In the genomic region with DNA sequence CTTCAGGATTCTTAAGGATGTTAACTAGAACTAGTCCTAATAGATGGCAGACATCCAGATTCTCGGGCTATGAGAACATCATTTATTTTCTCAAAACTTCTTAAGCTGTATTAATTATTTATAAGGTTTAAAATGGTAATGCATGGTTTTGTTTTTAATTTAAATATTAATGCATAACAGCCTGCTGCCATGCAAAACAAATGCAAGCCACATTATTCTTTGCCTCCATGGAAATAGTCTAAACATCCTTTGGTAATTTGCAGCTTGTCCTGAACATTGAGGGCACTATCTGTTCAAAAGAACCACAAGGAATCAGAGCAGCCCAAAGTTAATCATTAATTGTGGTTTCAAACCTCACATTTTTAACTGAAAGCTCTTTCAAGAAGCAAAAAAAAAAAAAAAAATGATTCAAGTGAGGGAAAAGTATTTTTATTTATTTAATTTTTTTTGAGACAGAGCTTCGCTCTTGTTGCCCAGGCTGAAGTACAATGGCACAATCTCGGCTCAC, we compare ENCODE assay signal across 2 cellular contexts.
A peak's percentile ranks its signal among the peaks of the same experiment; 100 is the strongest.
TF ChIP-seq lines count a peak whose summit lies in the region.

No MANE protein-coding gene starts in this region.

TF ChIP-seq in HepG2, 621 proteins besides CTCF, POLR2A, EP300 and RAD21 (continued from another document):
- TF ChIP-seq, protein P1, sequence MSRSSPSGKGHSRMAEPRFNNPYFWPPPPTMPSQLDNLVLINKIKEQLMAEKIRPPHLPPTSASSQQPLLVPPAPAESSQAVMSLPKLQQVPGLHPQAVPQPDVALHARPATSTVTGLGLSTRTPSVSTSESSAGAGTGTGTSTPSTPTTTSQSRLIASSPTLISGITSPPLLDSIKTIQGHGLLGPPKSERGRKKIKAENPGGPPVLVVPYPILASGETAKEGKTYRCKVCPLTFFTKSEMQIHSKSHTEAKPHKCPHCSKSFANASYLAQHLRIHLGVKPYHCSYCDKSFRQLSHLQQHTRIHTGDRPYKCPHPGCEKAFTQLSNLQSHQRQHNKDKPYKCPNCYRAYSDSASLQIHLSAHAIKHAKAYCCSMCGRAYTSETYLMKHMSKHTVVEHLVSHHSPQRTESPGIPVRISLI (CRISPR knock-in tag; IDR thresholded peaks at IDR 0.05; ENCODE audit: borderline replicate concordance): peak; percentile 66; the same call in 1 of the 2 replicates
- TF ChIP-seq EZH2 (conservative IDR thresholded peaks at IDR 0.05; ENCODE audit: low read depth, low read length) (no peak), HNRNPUL1 (IDR thresholded peaks at IDR 0.05; ENCODE audit: low read depth, low read length) (0 out of 2 replicates have a peak, but pooled peaks have one; percentile 67), ZNF563 (CRISPR knock-in tag; IDR thresholded peaks at IDR 0.05) (no peak)
- TF ChIP-seq, protein P2, sequence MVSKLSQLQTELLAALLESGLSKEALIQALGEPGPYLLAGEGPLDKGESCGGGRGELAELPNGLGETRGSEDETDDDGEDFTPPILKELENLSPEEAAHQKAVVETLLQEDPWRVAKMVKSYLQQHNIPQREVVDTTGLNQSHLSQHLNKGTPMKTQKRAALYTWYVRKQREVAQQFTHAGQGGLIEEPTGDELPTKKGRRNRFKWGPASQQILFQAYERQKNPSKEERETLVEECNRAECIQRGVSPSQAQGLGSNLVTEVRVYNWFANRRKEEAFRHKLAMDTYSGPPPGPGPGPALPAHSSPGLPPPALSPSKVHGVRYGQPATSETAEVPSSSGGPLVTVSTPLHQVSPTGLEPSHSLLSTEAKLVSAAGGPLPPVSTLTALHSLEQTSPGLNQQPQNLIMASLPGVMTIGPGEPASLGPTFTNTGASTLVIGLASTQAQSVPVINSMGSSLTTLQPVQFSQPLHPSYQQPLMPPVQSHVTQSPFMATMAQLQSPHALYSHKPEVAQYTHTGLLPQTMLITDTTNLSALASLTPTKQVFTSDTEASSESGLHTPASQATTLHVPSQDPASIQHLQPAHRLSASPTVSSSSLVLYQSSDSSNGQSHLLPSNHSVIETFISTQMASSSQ (IDR thresholded peaks at IDR 0.05; ENCODE audit: low read depth): peak; percentile 68
- TF ChIP-seq, protein P2 (CRISPR knock-in tag; IDR thresholded peaks at IDR 0.05; ENCODE audit: borderline replicate concordance): peak; percentile 62; the same call in 1 of the 2 replicates
- TF ChIP-seq, protein P3, sequence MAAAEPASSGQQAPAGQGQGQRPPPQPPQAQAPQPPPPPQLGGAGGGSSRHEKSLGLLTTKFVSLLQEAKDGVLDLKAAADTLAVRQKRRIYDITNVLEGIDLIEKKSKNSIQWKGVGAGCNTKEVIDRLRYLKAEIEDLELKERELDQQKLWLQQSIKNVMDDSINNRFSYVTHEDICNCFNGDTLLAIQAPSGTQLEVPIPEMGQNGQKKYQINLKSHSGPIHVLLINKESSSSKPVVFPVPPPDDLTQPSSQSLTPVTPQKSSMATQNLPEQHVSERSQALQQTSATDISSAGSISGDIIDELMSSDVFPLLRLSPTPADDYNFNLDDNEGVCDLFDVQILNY (CRISPR knock-in tag; conservative IDR thresholded peaks at IDR 0.05): no peak

TF ChIP-seq in WTC11, 78 proteins besides CTCF, POLR2A, EP300 and RAD21:
- TF ChIP-seq TEAD4 (CRISPR knock-in tag; IDR thresholded peaks at IDR 0.05) (no peak), GRHL2 (CRISPR knock-in tag; IDR thresholded peaks at IDR 0.05; ENCODE audit: insufficient replicate concordance, severe bottlenecking) (no peak), KAT7 (CRISPR knock-in tag; IDR thresholded peaks at IDR 0.05; ENCODE audit: borderline replicate concordance) (no peak), ZNF671 (CRISPR knock-in tag; IDR thresholded peaks at IDR 0.05) (no peak), IRF2 (CRISPR knock-in tag; IDR thresholded peaks at IDR 0.05; ENCODE audit: borderline replicate concordance, low read depth) (no peak), ZNF396 (CRISPR knock-in tag; IDR thresholded peaks at IDR 0.05; ENCODE audit: borderline replicate concordance) (no peak), MYBL2 (CRISPR knock-in tag; IDR thresholded peaks at IDR 0.05) (no peak), OVOL2 (CRISPR knock-in tag; IDR thresholded peaks at IDR 0.05; ENCODE audit: borderline replicate concordance) (no peak), TCF7 (CRISPR knock-in tag; IDR thresholded peaks at IDR 0.05; ENCODE audit: low read depth) (no peak), ZNF138 (CRISPR knock-in tag; conservative IDR thresholded peaks at IDR 0.05) (no peak)
- TF ChIP-seq, protein P4, sequence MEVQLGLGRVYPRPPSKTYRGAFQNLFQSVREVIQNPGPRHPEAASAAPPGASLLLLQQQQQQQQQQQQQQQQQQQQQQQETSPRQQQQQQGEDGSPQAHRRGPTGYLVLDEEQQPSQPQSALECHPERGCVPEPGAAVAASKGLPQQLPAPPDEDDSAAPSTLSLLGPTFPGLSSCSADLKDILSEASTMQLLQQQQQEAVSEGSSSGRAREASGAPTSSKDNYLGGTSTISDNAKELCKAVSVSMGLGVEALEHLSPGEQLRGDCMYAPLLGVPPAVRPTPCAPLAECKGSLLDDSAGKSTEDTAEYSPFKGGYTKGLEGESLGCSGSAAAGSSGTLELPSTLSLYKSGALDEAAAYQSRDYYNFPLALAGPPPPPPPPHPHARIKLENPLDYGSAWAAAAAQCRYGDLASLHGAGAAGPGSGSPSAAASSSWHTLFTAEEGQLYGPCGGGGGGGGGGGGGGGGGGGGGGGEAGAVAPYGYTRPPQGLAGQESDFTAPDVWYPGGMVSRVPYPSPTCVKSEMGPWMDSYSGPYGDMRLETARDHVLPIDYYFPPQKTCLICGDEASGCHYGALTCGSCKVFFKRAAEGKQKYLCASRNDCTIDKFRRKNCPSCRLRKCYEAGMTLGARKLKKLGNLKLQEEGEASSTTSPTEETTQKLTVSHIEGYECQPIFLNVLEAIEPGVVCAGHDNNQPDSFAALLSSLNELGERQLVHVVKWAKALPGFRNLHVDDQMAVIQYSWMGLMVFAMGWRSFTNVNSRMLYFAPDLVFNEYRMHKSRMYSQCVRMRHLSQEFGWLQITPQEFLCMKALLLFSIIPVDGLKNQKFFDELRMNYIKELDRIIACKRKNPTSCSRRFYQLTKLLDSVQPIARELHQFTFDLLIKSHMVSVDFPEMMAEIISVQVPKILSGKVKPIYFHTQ (CRISPR knock-in tag; IDR thresholded peaks at IDR 0.05): no peak
- TF ChIP-seq, protein P5, sequence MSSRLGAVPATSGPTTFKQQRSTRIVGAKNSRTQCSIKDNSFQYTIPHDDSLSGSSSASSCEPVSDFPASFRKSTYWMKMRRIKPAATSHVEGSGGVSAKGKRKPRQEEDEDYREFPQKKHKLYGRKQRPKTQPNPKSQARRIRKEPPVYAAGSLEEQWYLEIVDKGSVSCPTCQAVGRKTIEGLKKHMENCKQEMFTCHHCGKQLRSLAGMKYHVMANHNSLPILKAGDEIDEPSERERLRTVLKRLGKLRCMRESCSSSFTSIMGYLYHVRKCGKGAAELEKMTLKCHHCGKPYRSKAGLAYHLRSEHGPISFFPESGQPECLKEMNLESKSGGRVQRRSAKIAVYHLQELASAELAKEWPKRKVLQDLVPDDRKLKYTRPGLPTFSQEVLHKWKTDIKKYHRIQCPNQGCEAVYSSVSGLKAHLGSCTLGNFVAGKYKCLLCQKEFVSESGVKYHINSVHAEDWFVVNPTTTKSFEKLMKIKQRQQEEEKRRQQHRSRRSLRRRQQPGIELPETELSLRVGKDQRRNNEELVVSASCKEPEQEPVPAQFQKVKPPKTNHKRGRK (CRISPR knock-in tag; IDR thresholded peaks at IDR 0.05; ENCODE audit: borderline replicate concordance): no peak
- TF ChIP-seq, protein P6, sequence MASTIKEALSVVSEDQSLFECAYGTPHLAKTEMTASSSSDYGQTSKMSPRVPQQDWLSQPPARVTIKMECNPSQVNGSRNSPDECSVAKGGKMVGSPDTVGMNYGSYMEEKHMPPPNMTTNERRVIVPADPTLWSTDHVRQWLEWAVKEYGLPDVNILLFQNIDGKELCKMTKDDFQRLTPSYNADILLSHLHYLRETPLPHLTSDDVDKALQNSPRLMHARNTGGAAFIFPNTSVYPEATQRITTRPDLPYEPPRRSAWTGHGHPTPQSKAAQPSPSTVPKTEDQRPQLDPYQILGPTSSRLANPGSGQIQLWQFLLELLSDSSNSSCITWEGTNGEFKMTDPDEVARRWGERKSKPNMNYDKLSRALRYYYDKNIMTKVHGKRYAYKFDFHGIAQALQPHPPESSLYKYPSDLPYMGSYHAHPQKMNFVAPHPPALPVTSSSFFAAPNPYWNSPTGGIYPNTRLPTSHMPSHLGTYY (CRISPR knock-in tag; IDR thresholded peaks at IDR 0.05): no peak
- TF ChIP-seq, protein P7, sequence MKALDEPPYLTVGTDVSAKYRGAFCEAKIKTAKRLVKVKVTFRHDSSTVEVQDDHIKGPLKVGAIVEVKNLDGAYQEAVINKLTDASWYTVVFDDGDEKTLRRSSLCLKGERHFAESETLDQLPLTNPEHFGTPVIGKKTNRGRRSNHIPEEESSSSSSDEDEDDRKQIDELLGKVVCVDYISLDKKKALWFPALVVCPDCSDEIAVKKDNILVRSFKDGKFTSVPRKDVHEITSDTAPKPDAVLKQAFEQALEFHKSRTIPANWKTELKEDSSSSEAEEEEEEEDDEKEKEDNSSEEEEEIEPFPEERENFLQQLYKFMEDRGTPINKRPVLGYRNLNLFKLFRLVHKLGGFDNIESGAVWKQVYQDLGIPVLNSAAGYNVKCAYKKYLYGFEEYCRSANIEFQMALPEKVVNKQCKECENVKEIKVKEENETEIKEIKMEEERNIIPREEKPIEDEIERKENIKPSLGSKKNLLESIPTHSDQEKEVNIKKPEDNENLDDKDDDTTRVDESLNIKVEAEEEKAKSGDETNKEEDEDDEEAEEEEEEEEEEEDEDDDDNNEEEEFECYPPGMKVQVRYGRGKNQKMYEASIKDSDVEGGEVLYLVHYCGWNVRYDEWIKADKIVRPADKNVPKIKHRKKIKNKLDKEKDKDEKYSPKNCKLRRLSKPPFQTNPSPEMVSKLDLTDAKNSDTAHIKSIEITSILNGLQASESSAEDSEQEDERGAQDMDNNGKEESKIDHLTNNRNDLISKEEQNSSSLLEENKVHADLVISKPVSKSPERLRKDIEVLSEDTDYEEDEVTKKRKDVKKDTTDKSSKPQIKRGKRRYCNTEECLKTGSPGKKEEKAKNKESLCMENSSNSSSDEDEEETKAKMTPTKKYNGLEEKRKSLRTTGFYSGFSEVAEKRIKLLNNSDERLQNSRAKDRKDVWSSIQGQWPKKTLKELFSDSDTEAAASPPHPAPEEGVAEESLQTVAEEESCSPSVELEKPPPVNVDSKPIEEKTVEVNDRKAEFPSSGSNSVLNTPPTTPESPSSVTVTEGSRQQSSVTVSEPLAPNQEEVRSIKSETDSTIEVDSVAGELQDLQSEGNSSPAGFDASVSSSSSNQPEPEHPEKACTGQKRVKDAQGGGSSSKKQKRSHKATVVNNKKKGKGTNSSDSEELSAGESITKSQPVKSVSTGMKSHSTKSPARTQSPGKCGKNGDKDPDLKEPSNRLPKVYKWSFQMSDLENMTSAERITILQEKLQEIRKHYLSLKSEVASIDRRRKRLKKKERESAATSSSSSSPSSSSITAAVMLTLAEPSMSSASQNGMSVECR (CRISPR knock-in tag; IDR thresholded peaks at IDR 0.05; ENCODE audit: borderline replicate concordance): no peak
- TF ChIP-seq, protein P8, sequence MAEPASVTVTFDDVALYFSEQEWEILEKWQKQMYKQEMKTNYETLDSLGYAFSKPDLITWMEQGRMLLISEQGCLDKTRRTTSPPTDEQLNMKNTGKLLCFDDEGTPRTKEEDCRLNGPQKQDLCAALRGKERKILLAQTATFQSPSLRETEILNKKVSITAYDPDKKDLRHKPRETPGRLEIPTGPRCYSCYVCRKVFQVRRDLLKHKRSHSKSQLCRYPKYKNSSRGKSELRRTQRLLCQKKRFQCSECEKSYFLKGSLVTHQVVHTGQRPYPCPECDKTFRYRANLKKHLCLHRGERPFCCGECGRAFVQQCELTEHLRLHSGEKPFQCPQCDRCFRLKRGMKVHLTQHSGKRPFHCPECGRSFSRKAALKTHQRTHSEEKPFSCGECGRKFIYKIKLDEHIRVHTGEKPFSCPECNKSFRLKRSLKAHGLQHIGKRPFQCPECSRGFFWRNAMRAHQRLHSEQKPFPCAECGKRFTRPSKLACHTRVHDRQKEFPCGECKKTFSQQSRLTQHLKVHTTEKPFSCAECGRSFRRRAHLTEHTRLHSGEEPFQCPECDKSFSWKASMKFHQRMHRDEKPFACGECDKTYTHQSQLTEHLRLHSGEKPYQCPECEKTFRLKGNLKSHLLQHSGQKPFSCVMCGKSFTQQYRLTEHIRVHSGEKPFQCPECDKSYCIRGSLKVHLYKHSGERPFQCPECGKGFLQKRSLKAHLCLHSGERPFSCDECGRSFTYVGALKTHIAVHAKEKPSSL (CRISPR knock-in tag; conservative IDR thresholded peaks at IDR 0.05): no peak
TF ChIP-seq in WTC11: peak in this region for 0.
